In the genomic region with DNA sequence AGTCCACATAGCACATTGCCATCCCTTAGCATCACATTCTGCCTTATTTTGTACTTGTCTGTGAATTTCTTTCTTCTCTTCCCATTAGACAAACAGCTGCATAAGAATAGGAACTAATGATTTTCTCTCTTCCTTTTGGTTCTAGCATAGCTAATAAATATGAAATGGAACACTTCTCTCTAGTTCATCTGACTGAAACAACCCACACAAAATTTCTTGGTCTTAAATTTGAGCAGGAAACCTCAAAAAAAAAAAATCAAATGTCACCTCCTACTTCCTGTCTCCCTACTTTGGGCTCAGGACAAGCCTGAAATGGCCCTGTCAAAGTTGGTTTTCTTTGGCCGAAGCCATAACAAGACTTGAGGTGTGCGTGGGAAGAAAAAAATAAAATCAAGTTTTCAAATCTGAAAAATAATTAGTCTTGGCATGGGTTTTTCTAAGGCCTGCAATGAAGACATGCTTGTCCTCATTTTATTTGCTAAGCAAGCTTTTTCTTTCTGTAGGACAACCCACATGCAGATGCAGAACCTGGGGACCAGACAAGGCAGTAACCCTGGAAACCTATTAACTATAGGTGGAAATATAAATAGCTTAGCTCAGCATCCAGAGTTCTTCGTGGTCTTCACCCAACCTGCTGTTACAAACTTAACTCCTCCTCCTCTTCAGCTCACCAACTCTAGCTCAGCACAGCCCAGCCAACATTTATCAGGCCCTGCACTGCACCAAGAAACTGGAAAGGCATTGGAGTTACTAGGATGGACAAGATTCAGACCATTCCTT, we compare ENCODE assay signal across 22 cellular contexts.
DNase-seq lines count a peak whose midpoint lies in the region; ATAC-seq and TF ChIP-seq lines count a peak whose summit lies in the region.
"Had no signal": no experiment of that assay in that cellular context is flagged by ENCODE, and none has a peak within 500 bp of the region (broad histone marks: within the 10 kb centered on the region; RNA-seq: fewer than 3 reads in every experiment).

No MANE protein-coding gene starts in this region.

- no peak for TF ChIP-seq CTCF in tibial artery (IDR thresholded peaks at IDR 0.05)

- H3K27ac Mint-ChIP-seq in stimulated activated memory B cell treated with anti-CD40 and anti-IgM and Interleukin-4, amounts not matched to agents 10 μg/mL and 1 μg/mL and 100 μg/mL, for 72 hours, result peak overlapping the region; percentile 69
- H3K27ac Mint-ChIP-seq: CD4-positive, CD25-positive, alpha-beta regulatory T cell had no signal

- no peaks in the 10 kb centered on the region for H3K9me3 ChIP-seq in tibial artery
- H3K9me3 ChIP-seq: BE2C had no signal

- no peak for TF ChIP-seq POLR2A in erythroblast (IDR thresholded peaks at IDR 0.05; ENCODE audit: low read length)

- intact Hi-C loops in tibial artery (cut with DNase I; ENCODE audit: low total_unique reads), result no loop called here

- no peaks in the 10 kb centered on the region for H3K27me3 ChIP-seq in tibial artery
- H3K27me3 ChIP-seq: BE2C had no signal

- H3K27ac ChIP-seq in tibial artery, result no peak overlapping the region
- H3K27ac ChIP-seq: SK-N-MC had no signal

- no peaks in the 10 kb centered on the region for H3K27me3 Mint-ChIP-seq in stimulated activated memory B cell treated with anti-CD40 and anti-IgM and Interleukin-4, amounts not matched to agents 10 μg/mL and 1 μg/mL and 100 μg/mL, for 72 hours
- H3K27me3 Mint-ChIP-seq: CD4-positive, CD25-positive, alpha-beta regulatory T cell had no signal

- peak; percentile 50 for ATAC-seq in HG03520 (IDR thresholded peaks at IDR 0.05; ENCODE audit: unreplicated experiment)
- peak; percentile 63 for ATAC-seq in stimulated activated memory B cell treated with anti-CD40 and anti-IgM and Interleukin-4, amounts not matched to agents 10 μg/mL and 1 μg/mL and 100 μg/mL, for 72 hours
- ATAC-seq: Panc1 had no signal

- no peaks in the 10 kb centered on the region for H3K9me3 Mint-ChIP-seq in stimulated activated memory B cell treated with anti-CD40 and anti-IgM and Interleukin-4, amounts not matched to agents 10 μg/mL and 1 μg/mL and 100 μg/mL, for 72 hours

- DNase-seq in CD1c-positive myeloid dendritic cell (ENCODE audit: extremely low spot score) (peak; percentile 61), RPMI8226 (peak; percentile 5), erythroblast (lab: John Stamatoyannopoulos, UW) (no peak), NCI-H2227 (lab: John Stamatoyannopoulos, UW; ENCODE audit: unreplicated experiment) (no peak), tibial artery (no peak)
- DNase-seq: BE2C; CD4-positive, CD25-positive, alpha-beta regulatory T cell; GOT3; HCEC 1CT; Kasumi-1; MV-4-11; NCI-H1105; NCI-H1436 treated with DMSO at 0.1 percent for 48 hours; NCI-H187 treated with DMSO at 0.1 percent for 48 hours; NCI-H446; NCI-H526; NCI-H82; SIG-M5 had no signal

- no peak overlapping the region for H3K4me3 ChIP-seq in tibial artery
- H3K4me3 ChIP-seq: SK-N-MC had no signal

- no peaks in the 10 kb centered on the region for H3K36me3 Mint-ChIP-seq in stimulated activated memory B cell treated with anti-CD40 and anti-IgM and Interleukin-4, amounts not matched to agents 10 μg/mL and 1 μg/mL and 100 μg/mL, for 72 hours
- H3K36me3 Mint-ChIP-seq: CD4-positive, CD25-positive, alpha-beta regulatory T cell had no signal

- no peaks in the 10 kb centered on the region for H3K4me1 ChIP-seq in tibial artery
- H3K4me1 ChIP-seq: BE2C had no signal

- H3K36me3 ChIP-seq in tibial artery, result no peaks in the 10 kb centered on the region
- H3K36me3 ChIP-seq: BE2C had no signal

- peaks cover 36% of the 10 kb centered on the region for H3K4me1 Mint-ChIP-seq in stimulated activated memory B cell treated with anti-CD40 and anti-IgM and Interleukin-4, amounts not matched to agents 10 μg/mL and 1 μg/mL and 100 μg/mL, for 72 hours
- H3K4me1 Mint-ChIP-seq: CD4-positive, CD25-positive, alpha-beta regulatory T cell had no signal

- peak overlapping the region; percentile 13 for H3K4me3 Mint-ChIP-seq in stimulated activated memory B cell treated with anti-CD40 and anti-IgM and Interleukin-4, amounts not matched to agents 10 μg/mL and 1 μg/mL and 100 μg/mL, for 72 hours
- H3K4me3 Mint-ChIP-seq: CD4-positive, CD25-positive, alpha-beta regulatory T cell had no signal

Comparison
In these comparisons a context has a peak if more than half of its experiments do, and no peak if none do; other contexts are left out.
1. DNase-seq: peak in CD1c-positive myeloid dendritic cell (single experiment) and RPMI8226 (single experiment); none in erythroblast (0 of 2), NCI-H2227 (single experiment) and tibial artery (0 of 2).